ENCODE assay signal across 9 cellular contexts in genomic region chr7:116706668-116707126, GRCh38. TPM values are rescaled to one million over a fixed set of nuclear protein-coding genes. Genes with fewer than 3 reads are reported as not detected.
A peak's percentile ranks its signal among the peaks of the same experiment; 100 is the strongest.
DNase-seq lines count a peak whose midpoint lies in the region; ATAC-seq, FAIRE-seq and TF ChIP-seq lines count a peak whose summit lies in the region.
"Had no signal": no experiment of that assay in that cellular context is flagged by ENCODE, and none has a peak within 500 bp of the region (broad histone marks: within the 10 kb centered on the region; RNA-seq: fewer than 3 reads in every experiment).

No MANE protein-coding gene starts in this region.

- POLR2A ChIA-PET in A549 (lab: Yijun Ruan, JAX): interaction anchor here (0.7 to 2.8 kb wide), 2 partner anchors 11 to 35 kb away, joined by 4 to 14 read pairs; partner anchors contain the start of gene MET

- H3K9me3 ChIP-seq in A549 (no peaks in the 10 kb centered on the region), keratinocyte (ENCODE audit: control insufficient read depth, low read depth, low read length) (no peaks in the 10 kb centered on the region)

- no peak overlapping the region for H2AFZ ChIP-seq in keratinocyte (ENCODE audit: control insufficient read depth, low read length)
- H2AFZ ChIP-seq: neural progenitor cell had no signal

- no peak; a peak in 2 of 5 replicates for TF ChIP-seq RAD21 in A549 (conservative IDR thresholded peaks at IDR 0.05 in 1 of 2, IDR thresholded peaks at IDR 0.05 in 1 of 2)

- WGBS in A549 (ENCODE audit: missing lambda C conversion rate): 0% methylated on average over 3 of the region's 3 CpGs

- CTCF ChIA-PET in A549 (lab: Yijun Ruan, JAX): interaction anchor here (0.5 to 1.0 kb wide), 3 partner anchors 35 to 416 kb away, joined by 3 to 4 read pairs (median 3); partner anchors contain the start of gene MET

- H3K27ac ChIP-seq in A549: peak overlapping the region; percentile 92 to 98
- peak overlapping the region; percentile 79 for H3K27ac ChIP-seq in keratinocyte (ENCODE audit: control insufficient read depth, insufficient read depth, low read length)
- H3K27ac ChIP-seq: neural progenitor cell had no signal

- peak; percentile 62 to 82 for DNase-seq in A549 (ENCODE audit: low read depth in 1 of 2, low spot score in 1 of 2)
- no peak for DNase-seq in HFF-Myc (ENCODE audit: extremely low read depth, low read depth)
- DNase-seq in keratinocyte (ENCODE audit: low read depth, low spot score): peak; percentile 56
- no peak for DNase-seq in NCI-H1694 treated with DMSO at 0.1 percent for 48 hours (lab: John Stamatoyannopoulos, UW)
- no peak for DNase-seq in HuH-7 (ENCODE audit: low spot score)
- DNase-seq in stimulated activated naive CD4-positive, alpha-beta T cell (lab: John Stamatoyannopoulos, UW): no peak

- FAIRE-seq in A549 (lab: Jason Lieb, UNC) (peak; percentile 99), keratinocyte (lab: Jason Lieb, UNC) (peak; percentile 46)

- peak overlapping the region; percentile 38 for H3K4me3 ChIP-seq in A549
- H3K4me3 ChIP-seq in HFF-Myc (replicated peaks; ENCODE audit: low read depth, low read length): peak overlapping the region; percentile 12
- H3K4me3 ChIP-seq in WI38 (ENCODE audit: low read depth, low read length): peak overlapping the region; percentile 21
- H3K4me3 ChIP-seq in keratinocyte (ENCODE audit: control insufficient read depth in 2 of 3, extremely low read depth in 1 of 3, insufficient read depth in 2 of 3, low read depth in 1 of 3, low read length in 3 of 3): peak overlapping the region; percentile 11 to 63 (median 63)
- H3K4me3 ChIP-seq: neural progenitor cell had no signal

- no peaks in the 10 kb centered on the region for H4K20me1 ChIP-seq in keratinocyte (ENCODE audit: control insufficient read depth, extremely low read depth, insufficient read depth, low read length)

- H3K79me2 ChIP-seq in keratinocyte (ENCODE audit: control insufficient read depth, insufficient read depth, low read length): peaks cover 92% of the 10 kb centered on the region

- TF ChIP-seq POLR2A in A549 (IDR thresholded peaks at IDR 0.05; ENCODE audit: low read length): no peak

- TF ChIP-seq CTCF in A549 (IDR thresholded peaks at IDR 0.05) (no peak), HFF-Myc (IDR thresholded peaks at IDR 0.05; ENCODE audit: low read depth, low read length, missing control alignments) (no peak), WI38 (IDR thresholded peaks at IDR 0.05; ENCODE audit: low read depth, low read length) (no peak), keratinocyte (optimal IDR thresholded peaks at IDR 0.05 in 1 of 3, IDR thresholded peaks at IDR 0.05 in 1 of 3, conservative IDR thresholded peaks at IDR 0.05 in 1 of 3; ENCODE audit: extremely low read depth in 1 of 3, insufficient read depth in 2 of 3, low read length in 3 of 3) (no peak)

- no peak; a peak in 1 of 5 replicates for TF ChIP-seq EP300 in A549 (IDR thresholded peaks at IDR 0.05)

- H3K4me2 ChIP-seq in A549 (peak overlapping the region; percentile 96), keratinocyte (ENCODE audit: control insufficient read depth, extremely low read depth, insufficient read depth, low read depth, low read length) (peak overlapping the region; percentile 95)
- H3K4me2 ChIP-seq: neural progenitor cell had no signal

- dilution Hi-C loops in keratinocyte (cut with MboI; ENCODE audit: extremely low pct_ligation_motif_present, low sequenced_read_pairs): no loop called here

- peak; percentile 91 to 94 for ATAC-seq in A549
- no peak for ATAC-seq in HG02642 (IDR thresholded peaks at IDR 0.05; ENCODE audit: poor library complexity, unreplicated experiment)

- peaks cover 3 to 21% of the 10 kb centered on the region in 2 experiments for H3K36me3 ChIP-seq in keratinocyte (ENCODE audit: control insufficient read depth in 2 of 2, extremely low read depth in 1 of 2, insufficient read depth in 2 of 2, low read length in 2 of 2)
- H3K36me3 ChIP-seq: neural progenitor cell had no signal

- peak overlapping the region; percentile 66 for H3K9ac ChIP-seq in keratinocyte (ENCODE audit: control insufficient read depth, extremely low read depth, insufficient read depth, low read length)
- H3K9ac ChIP-seq: neural progenitor cell had no signal

- no peaks in the 10 kb centered on the region for H3K9me1 ChIP-seq in keratinocyte (ENCODE audit: control insufficient read depth, extremely low read depth, insufficient read depth, low read length)

- no peaks in the 10 kb centered on the region for H3K27me3 ChIP-seq in keratinocyte (ENCODE audit: control insufficient read depth, extremely low read depth, insufficient read depth, low read length)
- H3K27me3 ChIP-seq: neural progenitor cell had no signal

- H3K4me1 ChIP-seq in A549 (peaks cover 86% of the 10 kb centered on the region), keratinocyte (ENCODE audit: control insufficient read depth, extremely low read depth, insufficient read depth, low read length) (peaks cover 93% of the 10 kb centered on the region)
- H3K4me1 ChIP-seq: neural progenitor cell had no signal

TF ChIP-seq in A549, 52 proteins besides CTCF, POLR2A, EP300 and RAD21:
- TF ChIP-seq FOSL2 (IDR thresholded peaks at IDR 0.05): peak; percentile 90
- peak; percentile 89 for TF ChIP-seq FOSL2 (CRISPR knock-in tag; IDR thresholded peaks at IDR 0.05)
- no peak for TF ChIP-seq RFX5 (IDR thresholded peaks at IDR 0.05)
- TF ChIP-seq, protein P1, sequence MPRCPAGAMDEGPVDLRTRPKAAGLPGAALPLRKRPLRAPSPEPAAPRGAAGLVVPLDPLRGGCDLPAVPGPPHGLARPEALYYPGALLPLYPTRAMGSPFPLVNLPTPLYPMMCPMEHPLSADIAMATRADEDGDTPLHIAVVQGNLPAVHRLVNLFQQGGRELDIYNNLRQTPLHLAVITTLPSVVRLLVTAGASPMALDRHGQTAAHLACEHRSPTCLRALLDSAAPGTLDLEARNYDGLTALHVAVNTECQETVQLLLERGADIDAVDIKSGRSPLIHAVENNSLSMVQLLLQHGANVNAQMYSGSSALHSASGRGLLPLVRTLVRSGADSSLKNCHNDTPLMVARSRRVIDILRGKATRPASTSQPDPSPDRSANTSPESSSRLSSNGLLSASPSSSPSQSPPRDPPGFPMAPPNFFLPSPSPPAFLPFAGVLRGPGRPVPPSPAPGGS (IDR thresholded peaks at IDR 0.05): peak; percentile 76; the same call in 2 of the 3 replicates
- peak; percentile 63; the same call in 1 of the 2 replicates for TF ChIP-seq RARB (CRISPR knock-in tag; IDR thresholded peaks at IDR 0.05)
- TF ChIP-seq JUN (IDR thresholded peaks at IDR 0.05): peak; percentile 56 to 78; a peak in 2 of 5 replicates
- no peak for TF ChIP-seq HOXA7 (CRISPR knock-in tag; IDR thresholded peaks at IDR 0.05)
- peak; percentile 85; the same call in 1 of the 2 replicates for TF ChIP-seq GATA3 (IDR thresholded peaks at IDR 0.05; ENCODE audit: borderline replicate concordance)
- peak; percentile 92 for TF ChIP-seq JUNB (IDR thresholded peaks at IDR 0.05)
- TF ChIP-seq CEBPB (IDR thresholded peaks at IDR 0.05): peak in 1 of 2 experiments; percentile 44; a peak in 1 of 4 replicates
- 0 out of 3 replicates have a peak, but pooled peaks have one; percentile 12 for TF ChIP-seq SMC3 (IDR thresholded peaks at IDR 0.05)
- no peak for TF ChIP-seq CHD2 (IDR thresholded peaks at IDR 0.05; ENCODE audit: low read length, partially characterized antibody)
- no peak for TF ChIP-seq MYC (IDR thresholded peaks at IDR 0.05; ENCODE audit: borderline replicate concordance, low read length)
TF ChIP-seq in A549: peak in this region for 8.

RNA-seq across cellular contexts. Expression of gene MET, which starts 34.7 kb away (rescaled TPM):
- polyA plus RNA-seq in A549 (2011; rRNA removed) (161 and 165 TPM in 2 replicates), A549 (2017; fragmentation: RNase III; extraction: RNeasy Plus Mini Kit Qiagen cat#74134 plus additional on column Dnase treatment) (65.1 to 77.9 TPM (median 72.3 TPM) in 3 replicates), keratinocyte (99.8 to 119 TPM (median 117 TPM) in 3 replicates)
- 35.2 and 44.0 TPM in 2 replicates for polyA plus RNA-seq in A549 (2012; cell fraction: cytosol; rRNA removed)
- 33.9 and 45.5 TPM in 2 replicates for polyA plus RNA-seq in A549 (2012; cell fraction: nucleus; rRNA removed)
- 417 and 431 TPM in 2 replicates for polyA minus RNA-seq in A549 (2011; rRNA and poly(A)+ RNA removed)
- 34.1 TPM for polyA plus RNA-seq in keratinocyte (2011; ENCODE audit: low read depth)
- 24.7 and 50.5 TPM in 2 replicates for polyA plus RNA-seq in keratinocyte (2011; cell fraction: cytosol; rRNA removed)
- polyA plus RNA-seq in keratinocyte (2011; cell fraction: nucleus; rRNA removed): 132 and 150 TPM in 2 replicates
- 32.0 and 81.0 TPM in 2 replicates for polyA plus RNA-seq in keratinocyte (2012; ENCODE audit: low replicate concordance)
- 224 to 424 TPM (median 361 TPM) in 3 replicates for polyA minus RNA-seq in keratinocyte
- polyA minus RNA-seq in keratinocyte (2011; cell fraction: cytosol; rRNA and poly(A)+ RNA removed): 122 TPM
- 390 and 658 TPM in 2 replicates for polyA minus RNA-seq in keratinocyte (2011; cell fraction: nucleus; rRNA and poly(A)+ RNA removed)

Comparison
In these comparisons a context has a peak if more than half of its experiments do, and no peak if none do; other contexts are left out.
1. DNase-seq: peak in A549 (2 of 2) and keratinocyte (single experiment); none in HFF-Myc (single experiment), NCI-H1694 treated with DMSO at 0.1 percent for 48 hours (single experiment), HuH-7 (single experiment) and stimulated activated naive CD4-positive, alpha-beta T cell (0 of 6).
2. H3K4me3 ChIP-seq: peak in every context shown above with its lines; median percentile 63 in keratinocyte; 38 in A549; 21 in WI38; 12 in HFF-Myc.